Comparison of ENCODE assay signal across 11 cellular contexts in genomic region chr17:69654981-69655581, GRCh38.
DNase-seq lines count a peak whose midpoint lies in the region; ATAC-seq and FAIRE-seq lines count a peak whose summit lies in the region.
"Had no signal": no experiment of that assay in that cellular context is flagged by ENCODE, and none has a peak within 500 bp of the region (broad histone marks: within the 10 kb centered on the region; RNA-seq: fewer than 3 reads in every experiment).

No MANE protein-coding gene starts in this region.

- WGBS in small intestine, 3 donors: 22 to 26% (median 22%) methylated on average over 1 of the region's 1 CpG

- DNase-seq in GM03348 (ENCODE audit: low spot score) (peak; percentile 72), NCI-H524 treated with DMSO at 0.1 percent for 48 hours (lab: John Stamatoyannopoulos, UW) (peak; percentile 45), epithelial cell of prostate (ENCODE audit: low read depth, low spot score) (peak; percentile 45), renal cortical epithelial cell (ENCODE audit: low read depth) (peak; percentile 82), nucleus accumbens (lab: John Stamatoyannopoulos, UW) (no peak), small intestine (no peak), MV-4-11 (lab: John Stamatoyannopoulos, UW) (no peak)
- DNase-seq: activated naive CD4-positive, alpha-beta T cell treated with Interleukin-2 at 50 U/mL for 16 hours; NCI-H345 had no signal

- H3K27me3 ChIP-seq in small intestine (ENCODE audit: control insufficient read depth in 2 of 2, insufficient read depth in 2 of 2, low read length in 2 of 2): no peaks in the 10 kb centered on the region

- H3K4me3 ChIP-seq in small intestine (ENCODE audit: low read depth in 1 of 2, low read length in 2 of 2): no peak overlapping the region

- H3K27ac ChIP-seq in epithelial cell of prostate (no peak overlapping the region), small intestine (ENCODE audit: low read depth in 1 of 2, low read length in 1 of 2) (no peak overlapping the region)

- no peak for ATAC-seq in HG02870 (IDR thresholded peaks at IDR 0.05; ENCODE audit: unreplicated experiment)

- H3K9me3 ChIP-seq in small intestine (ENCODE audit: control insufficient read depth, low read depth): no peaks in the 10 kb centered on the region

- no peak for FAIRE-seq in small intestine (lab: Jason Lieb, UNC)
- FAIRE-seq: TTC549 had no signal

- H3K4me1 ChIP-seq in small intestine (ENCODE audit: control insufficient read depth in 2 of 2, insufficient read depth in 1 of 2, low read depth in 1 of 2, low read length in 1 of 2): no peaks in the 10 kb centered on the region

- H3K36me3 ChIP-seq in small intestine (ENCODE audit: control insufficient read depth in 2 of 2, insufficient read depth in 2 of 2, low read length in 2 of 2): no peaks in the 10 kb centered on the region

Comparison
In these comparisons a context has a peak if more than half of its experiments do, and no peak if none do; other contexts are left out.
1. DNase-seq: peak in GM03348 (single experiment), NCI-H524 treated with DMSO at 0.1 percent for 48 hours (single experiment), epithelial cell of prostate (single experiment) and renal cortical epithelial cell (single experiment); none in nucleus accumbens (0 of 56), small intestine (single experiment) and MV-4-11 (single experiment).